Comparison of ENCODE assay signal across 9 cellular contexts in the genomic region with DNA sequence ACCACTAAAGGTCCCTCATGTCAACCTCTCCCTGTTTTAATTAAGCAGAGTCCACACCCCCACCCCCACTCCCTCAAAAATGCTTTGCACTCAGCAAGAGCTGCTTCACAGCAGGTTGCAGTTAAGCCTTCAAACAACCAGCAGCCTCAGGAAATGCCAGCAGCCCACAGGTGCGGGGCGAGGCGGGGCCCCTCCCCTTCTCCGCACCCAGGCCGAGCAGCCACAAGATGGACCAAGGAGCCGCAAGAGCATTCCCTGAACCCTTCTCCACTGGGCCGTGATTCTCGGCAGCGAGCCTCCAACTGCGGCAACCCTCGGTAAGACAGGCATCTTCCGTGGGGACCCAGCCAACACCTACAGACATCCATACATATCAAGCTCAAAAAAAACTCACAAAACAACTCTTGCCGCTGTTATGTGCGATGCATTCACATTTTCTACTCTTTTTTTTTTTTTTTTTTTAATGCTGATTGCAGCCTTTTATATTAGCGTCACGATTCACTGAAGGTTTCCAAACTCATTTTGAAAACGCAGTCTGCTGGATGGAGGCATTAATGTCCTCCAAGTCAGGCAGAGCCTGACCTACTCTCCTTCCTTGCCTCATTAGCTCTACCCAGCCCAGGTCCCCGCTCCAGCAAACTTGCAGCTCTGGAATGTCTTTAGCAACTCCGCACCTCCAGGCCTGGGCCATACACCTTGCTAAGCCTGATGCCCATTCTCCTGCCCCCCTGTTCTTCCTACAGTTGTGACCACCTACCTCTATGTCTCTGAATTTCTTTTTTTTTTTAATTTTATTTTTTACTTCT.
DNase-seq lines count a peak whose midpoint lies in the region; ATAC-seq and TF ChIP-seq lines count a peak whose summit lies in the region.
"Had no signal": no experiment of that assay in that cellular context is flagged by ENCODE, and none has a peak within 500 bp of the region (broad histone marks: within the 10 kb centered on the region; RNA-seq: fewer than 3 reads in every experiment).

No MANE protein-coding gene starts in this region.

- no peaks in the 10 kb centered on the region for H3K27me3 ChIP-seq in gastroesophageal sphincter

- TF ChIP-seq EP300 in gastroesophageal sphincter (IDR thresholded peaks at IDR 0.05), result no peak

- 35 to 61% methylated on average over 10 to 13 of the region's 19 CpGs for WGBS in gastroesophageal sphincter (ENCODE audit: low coverage in 1 of 2), 2 donors

- no peaks in the 10 kb centered on the region for H3K36me3 ChIP-seq in gastroesophageal sphincter

- no peak for TF ChIP-seq POLR2A in gastroesophageal sphincter (IDR thresholded peaks at IDR 0.05)

- peak; percentile 6 for DNase-seq in activated gamma-delta T cell treated with Interleukin-2 at 50 U/mL for 16 hours
- DNase-seq in activated gamma-delta T cell (lab: John Stamatoyannopoulos, UW), result no peak
- DNase-seq in RPMI8226, result peak; percentile 88
- DNase-seq in retinal pigment epithelial cell (ENCODE audit: low read depth), result no peak
- DNase-seq in NK-92 treated with Interleukin-12 subunit alpha and Interleukin-12 subunit beta, amount 100 ng/mL, for 24 hours (lab: John Stamatoyannopoulos, UW), result no peak
- DNase-seq: MV-4-11 had no signal

- peak; percentile 39 for ATAC-seq in gastroesophageal sphincter
- no peak for ATAC-seq in HG03135 (IDR thresholded peaks at IDR 0.05; ENCODE audit: unreplicated experiment)
- ATAC-seq in HG03139 (IDR thresholded peaks at IDR 0.05; ENCODE audit: unreplicated experiment), result no peak

- no peak for TF ChIP-seq CTCF in gastroesophageal sphincter (IDR thresholded peaks at IDR 0.05)
- TF ChIP-seq CTCF in retinal pigment epithelial cell (conservative IDR thresholded peaks at IDR 0.05; ENCODE audit: low read depth, low read length), result no peak

- H3K4me3 ChIP-seq in gastroesophageal sphincter (no peak overlapping the region), retinal pigment epithelial cell (ENCODE audit: low read length) (peak overlapping the region; percentile 14)

- H3K4me1 ChIP-seq in gastroesophageal sphincter, result no peaks in the 10 kb centered on the region

- no peak overlapping the region for H3K27ac ChIP-seq in gastroesophageal sphincter

- no peaks in the 10 kb centered on the region for H3K9me3 ChIP-seq in gastroesophageal sphincter

Comparison
In these comparisons a context has a peak if more than half of its experiments do, and no peak if none do; other contexts are left out.
1. DNase-seq: peak in activated gamma-delta T cell treated with Interleukin-2 at 50 U/mL for 16 hours (single experiment) and RPMI8226 (single experiment); none in activated gamma-delta T cell (single experiment), retinal pigment epithelial cell (single experiment) and NK-92 treated with Interleukin-12 subunit alpha and Interleukin-12 subunit beta, amount 100 ng/mL, for 24 hours (single experiment).